Comparison of ENCODE assay signal across 1 cellular context in the genomic region with DNA sequence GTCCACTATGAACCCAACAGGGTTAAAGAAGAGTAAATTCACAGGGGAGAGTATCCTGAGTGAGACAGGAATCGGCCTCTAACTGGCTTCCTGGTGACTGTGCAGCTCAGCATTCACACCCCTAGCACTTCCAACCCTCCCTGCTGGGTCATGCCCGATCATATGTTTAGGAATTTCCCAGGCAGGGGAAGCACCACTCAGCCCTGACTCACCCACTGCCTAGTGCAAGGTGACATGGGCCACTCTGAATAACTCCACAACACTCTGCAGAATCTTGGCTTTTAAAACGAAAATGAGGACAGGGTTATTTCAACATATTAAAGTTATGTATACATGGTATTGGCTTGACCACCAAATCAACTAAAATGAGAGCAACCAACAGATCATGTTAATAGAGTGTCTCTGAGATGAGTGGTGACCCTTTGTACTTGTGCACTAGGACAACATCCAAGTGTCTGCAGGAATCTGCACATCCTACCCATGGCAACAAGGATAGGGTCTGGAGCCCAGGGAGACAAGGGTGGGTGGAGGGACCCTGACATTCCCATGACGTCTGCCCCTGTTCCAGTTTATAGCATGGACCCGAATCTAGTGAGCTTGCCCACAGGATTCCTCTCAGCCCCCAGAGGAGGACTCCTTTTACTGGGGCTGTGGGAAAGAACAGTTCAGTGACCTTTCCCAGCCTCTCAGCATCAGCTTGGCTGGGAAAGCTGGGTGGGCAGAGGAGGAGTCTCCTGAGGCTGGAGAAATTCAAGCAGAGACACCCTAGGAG.
TF ChIP-seq lines count a peak whose summit lies in the region.

No MANE protein-coding gene starts in this region.

TF ChIP-seq in endothelial cell of umbilical vein, 7 proteins besides CTCF, POLR2A, EP300 and RAD21:
- TF ChIP-seq FOS (IDR thresholded peaks at IDR 0.05; ENCODE audit: borderline replicate concordance, insufficient read depth, low read length) (peak; percentile 97), GATA2 (IDR thresholded peaks at IDR 0.05; ENCODE audit: insufficient read depth, insufficient read length, low read depth, low read length) (peak; percentile 18), MYC (IDR thresholded peaks at IDR 0.05; ENCODE audit: low read depth, low read length) (no peak), POLR2AphosphoS5 (IDR thresholded peaks at IDR 0.05; ENCODE audit: insufficient read depth, low read depth, low read length) (peak; percentile 65), EZH2 (IDR thresholded peaks at IDR 0.05; ENCODE audit: borderline replicate concordance, low read depth, low read length, severe bottlenecking) (no peak), JUN (IDR thresholded peaks at IDR 0.05; ENCODE audit: borderline replicate concordance, insufficient read depth, insufficient read length, low read depth) (peak; percentile 22)
- TF ChIP-seq, protein P1, sequence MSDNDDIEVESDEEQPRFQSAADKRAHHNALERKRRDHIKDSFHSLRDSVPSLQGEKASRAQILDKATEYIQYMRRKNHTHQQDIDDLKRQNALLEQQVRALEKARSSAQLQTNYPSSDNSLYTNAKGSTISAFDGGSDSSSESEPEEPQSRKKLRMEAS (IDR thresholded peaks at IDR 0.05; ENCODE audit: insufficient read depth, insufficient read length): no peak
